In the genomic region with DNA sequence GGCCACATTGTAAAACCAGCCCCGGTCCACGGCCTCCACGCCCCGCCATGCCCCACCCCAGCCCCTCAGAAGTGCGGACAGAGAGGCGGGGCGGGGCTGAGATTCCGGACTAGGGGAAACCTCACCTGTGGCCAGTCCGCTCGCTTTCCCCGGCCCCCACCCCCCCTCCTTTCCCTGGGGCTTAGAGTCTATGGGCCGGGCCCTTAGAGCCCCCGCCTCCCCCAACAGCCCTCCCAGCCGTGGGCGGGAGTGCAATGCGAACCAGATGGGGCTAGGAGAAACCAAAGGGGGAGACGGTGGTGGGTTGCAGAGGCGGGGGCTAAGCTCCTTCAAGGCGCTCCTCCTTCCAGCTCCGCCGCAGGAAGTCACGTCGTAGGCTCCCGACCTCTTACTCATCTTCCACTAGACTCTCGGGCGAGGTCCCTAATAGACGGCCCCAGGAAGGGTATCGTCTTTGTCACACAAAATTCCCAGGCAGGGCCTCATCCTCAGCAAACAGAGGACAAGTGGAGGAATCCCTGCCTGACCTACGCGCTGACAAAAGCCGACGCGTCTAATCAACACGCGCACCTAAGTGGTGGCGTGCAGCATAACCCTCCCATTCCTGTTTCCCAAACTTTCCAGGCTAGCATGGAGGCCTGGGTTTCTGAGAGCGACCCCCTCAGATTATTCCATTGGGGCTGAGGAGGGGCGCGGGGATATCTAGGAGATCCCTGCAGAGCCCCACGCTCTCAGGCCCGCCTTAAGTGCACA, we compare ENCODE assay signal across 1 cellular context.
TF ChIP-seq lines count a peak whose summit lies in the region.

No MANE protein-coding gene starts in this region.

TF ChIP-seq in GM12878, 131 proteins besides CTCF, POLR2A, EP300 and RAD21 (continued from another document and continues in another):
- TF ChIP-seq, protein P1, sequence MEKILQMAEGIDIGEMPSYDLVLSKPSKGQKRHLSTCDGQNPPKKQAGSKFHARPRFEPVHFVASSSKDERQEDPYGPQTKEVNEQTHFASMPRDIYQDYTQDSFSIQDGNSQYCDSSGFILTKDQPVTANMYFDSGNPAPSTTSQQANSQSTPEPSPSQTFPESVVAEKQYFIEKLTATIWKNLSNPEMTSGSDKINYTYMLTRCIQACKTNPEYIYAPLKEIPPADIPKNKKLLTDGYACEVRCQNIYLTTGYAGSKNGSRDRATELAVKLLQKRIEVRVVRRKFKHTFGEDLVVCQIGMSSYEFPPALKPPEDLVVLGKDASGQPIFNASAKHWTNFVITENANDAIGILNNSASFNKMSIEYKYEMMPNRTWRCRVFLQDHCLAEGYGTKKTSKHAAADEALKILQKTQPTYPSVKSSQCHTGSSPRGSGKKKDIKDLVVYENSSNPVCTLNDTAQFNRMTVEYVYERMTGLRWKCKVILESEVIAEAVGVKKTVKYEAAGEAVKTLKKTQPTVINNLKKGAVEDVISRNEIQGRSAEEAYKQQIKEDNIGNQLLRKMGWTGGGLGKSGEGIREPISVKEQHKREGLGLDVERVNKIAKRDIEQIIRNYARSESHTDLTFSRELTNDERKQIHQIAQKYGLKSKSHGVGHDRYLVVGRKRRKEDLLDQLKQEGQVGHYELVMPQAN (conservative IDR thresholded peaks at IDR 0.05) = no peak
- TF ChIP-seq WRNIP1 (IDR thresholded peaks at IDR 0.05; ENCODE audit: borderline replicate concordance, low read depth, low read length) = no peak
- TF ChIP-seq, protein P2, sequence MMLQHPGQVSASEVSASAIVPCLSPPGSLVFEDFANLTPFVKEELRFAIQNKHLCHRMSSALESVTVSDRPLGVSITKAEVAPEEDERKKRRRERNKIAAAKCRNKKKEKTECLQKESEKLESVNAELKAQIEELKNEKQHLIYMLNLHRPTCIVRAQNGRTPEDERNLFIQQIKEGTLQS (IDR thresholded peaks at IDR 0.05; ENCODE audit: borderline replicate concordance, extremely low read depth, low read depth, low read length) = no peak
- TF ChIP-seq, protein P3, sequence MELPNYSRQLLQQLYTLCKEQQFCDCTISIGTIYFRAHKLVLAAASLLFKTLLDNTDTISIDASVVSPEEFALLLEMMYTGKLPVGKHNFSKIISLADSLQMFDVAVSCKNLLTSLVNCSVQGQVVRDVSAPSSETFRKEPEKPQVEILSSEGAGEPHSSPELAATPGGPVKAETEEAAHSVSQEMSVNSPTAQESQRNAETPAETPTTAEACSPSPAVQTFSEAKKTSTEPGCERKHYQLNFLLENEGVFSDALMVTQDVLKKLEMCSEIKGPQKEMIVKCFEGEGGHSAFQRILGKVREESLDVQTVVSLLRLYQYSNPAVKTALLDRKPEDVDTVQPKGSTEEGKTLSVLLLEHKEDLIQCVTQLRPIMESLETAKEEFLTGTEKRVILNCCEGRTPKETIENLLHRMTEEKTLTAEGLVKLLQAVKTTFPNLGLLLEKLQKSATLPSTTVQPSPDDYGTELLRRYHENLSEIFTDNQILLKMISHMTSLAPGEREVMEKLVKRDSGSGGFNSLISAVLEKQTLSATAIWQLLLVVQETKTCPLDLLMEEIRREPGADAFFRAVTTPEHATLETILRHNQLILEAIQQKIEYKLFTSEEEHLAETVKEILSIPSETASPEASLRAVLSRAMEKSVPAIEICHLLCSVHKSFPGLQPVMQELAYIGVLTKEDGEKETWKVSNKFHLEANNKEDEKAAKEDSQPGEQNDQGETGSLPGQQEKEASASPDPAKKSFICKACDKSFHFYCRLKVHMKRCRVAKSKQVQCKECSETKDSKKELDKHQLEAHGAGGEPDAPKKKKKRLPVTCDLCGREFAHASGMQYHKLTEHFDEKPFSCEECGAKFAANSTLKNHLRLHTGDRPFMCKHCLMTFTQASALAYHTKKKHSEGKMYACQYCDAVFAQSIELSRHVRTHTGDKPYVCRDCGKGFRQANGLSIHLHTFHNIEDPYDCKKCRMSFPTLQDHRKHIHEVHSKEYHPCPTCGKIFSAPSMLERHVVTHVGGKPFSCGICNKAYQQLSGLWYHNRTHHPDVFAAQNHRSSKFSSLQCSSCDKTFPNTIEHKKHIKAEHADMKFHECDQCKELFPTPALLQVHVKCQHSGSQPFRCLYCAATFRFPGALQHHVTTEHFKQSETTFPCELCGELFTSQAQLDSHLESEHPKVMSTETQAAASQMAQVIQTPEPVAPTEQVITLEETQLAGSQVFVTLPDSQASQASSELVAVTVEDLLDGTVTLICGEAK (IDR thresholded peaks at IDR 0.05; ENCODE audit: borderline replicate concordance) = peak; percentile 46; the same call in 1 of the 2 replicates
- TF ChIP-seq NRF1 (conservative IDR thresholded peaks at IDR 0.05; ENCODE audit: low read depth, low read length) = no peak
- no peak for TF ChIP-seq SUZ12 (IDR thresholded peaks at IDR 0.05; ENCODE audit: unreplicated experiment)
- TF ChIP-seq, protein P4, sequence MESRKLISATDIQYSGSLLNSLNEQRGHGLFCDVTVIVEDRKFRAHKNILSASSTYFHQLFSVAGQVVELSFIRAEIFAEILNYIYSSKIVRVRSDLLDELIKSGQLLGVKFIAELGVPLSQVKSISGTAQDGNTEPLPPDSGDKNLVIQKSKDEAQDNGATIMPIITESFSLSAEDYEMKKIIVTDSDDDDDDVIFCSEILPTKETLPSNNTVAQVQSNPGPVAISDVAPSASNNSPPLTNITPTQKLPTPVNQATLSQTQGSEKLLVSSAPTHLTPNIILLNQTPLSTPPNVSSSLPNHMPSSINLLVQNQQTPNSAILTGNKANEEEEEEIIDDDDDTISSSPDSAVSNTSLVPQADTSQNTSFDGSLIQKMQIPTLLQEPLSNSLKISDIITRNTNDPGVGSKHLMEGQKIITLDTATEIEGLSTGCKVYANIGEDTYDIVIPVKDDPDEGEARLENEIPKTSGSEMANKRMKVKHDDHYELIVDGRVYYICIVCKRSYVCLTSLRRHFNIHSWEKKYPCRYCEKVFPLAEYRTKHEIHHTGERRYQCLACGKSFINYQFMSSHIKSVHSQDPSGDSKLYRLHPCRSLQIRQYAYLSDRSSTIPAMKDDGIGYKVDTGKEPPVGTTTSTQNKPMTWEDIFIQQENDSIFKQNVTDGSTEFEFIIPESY (IDR thresholded peaks at IDR 0.05) = no peak
- peak; percentile 71; the same call in 1 of the 2 replicates for TF ChIP-seq DPF2 (IDR thresholded peaks at IDR 0.05)
- TF ChIP-seq RCOR1 (conservative IDR thresholded peaks at IDR 0.05; ENCODE audit: low read depth, low read length) = no peak
- no peak for TF ChIP-seq STAT1 (conservative IDR thresholded peaks at IDR 0.05)
- TF ChIP-seq RB1 (IDR thresholded peaks at IDR 0.05; ENCODE audit: borderline replicate concordance) = no peak
- no peak for TF ChIP-seq SRF (IDR thresholded peaks at IDR 0.05; ENCODE audit: low read depth in 2 of 2, low read length in 2 of 2)
- no peak; the same call in 1 of the 2 replicates for TF ChIP-seq CBFB (IDR thresholded peaks at IDR 0.05; ENCODE audit: low read depth)
- TF ChIP-seq SP1 (IDR thresholded peaks at IDR 0.05; ENCODE audit: low read depth, low read length) = no peak
- no peak for TF ChIP-seq ZSCAN29 (IDR thresholded peaks at IDR 0.05)
- no peak for TF ChIP-seq KAT2A (conservative IDR thresholded peaks at IDR 0.05; ENCODE audit: control insufficient read depth, low read depth, low read length)
- TF ChIP-seq TARDBP (IDR thresholded peaks at IDR 0.05; ENCODE audit: borderline replicate concordance) = peak; percentile 2; the same call in 1 of the 2 replicates
- TF ChIP-seq ZNF217 (IDR thresholded peaks at IDR 0.05) = no peak; the same call in 1 of the 2 replicates
- TF ChIP-seq, protein P5, sequence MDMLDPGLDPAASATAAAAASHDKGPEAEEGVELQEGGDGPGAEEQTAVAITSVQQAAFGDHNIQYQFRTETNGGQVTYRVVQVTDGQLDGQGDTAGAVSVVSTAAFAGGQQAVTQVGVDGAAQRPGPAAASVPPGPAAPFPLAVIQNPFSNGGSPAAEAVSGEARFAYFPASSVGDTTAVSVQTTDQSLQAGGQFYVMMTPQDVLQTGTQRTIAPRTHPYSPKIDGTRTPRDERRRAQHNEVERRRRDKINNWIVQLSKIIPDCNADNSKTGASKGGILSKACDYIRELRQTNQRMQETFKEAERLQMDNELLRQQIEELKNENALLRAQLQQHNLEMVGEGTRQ (IDR thresholded peaks at IDR 0.05; ENCODE audit: borderline replicate concordance, low read depth, low read length) = no peak
- no peak for TF ChIP-seq MYC (IDR thresholded peaks at IDR 0.05; ENCODE audit: insufficient read depth, insufficient read length, insufficient replicate concordance, low read length, severe bottlenecking)
- TF ChIP-seq RBBP5 (conservative IDR thresholded peaks at IDR 0.05) = no peak
- peak; percentile 38 for TF ChIP-seq ATF7 (IDR thresholded peaks at IDR 0.05; ENCODE audit: low read depth)
- 0 out of 2 replicates have a peak, but pooled peaks have one; percentile 18 for TF ChIP-seq BMI1 (IDR thresholded peaks at IDR 0.05; ENCODE audit: borderline replicate concordance)
- no peak for TF ChIP-seq CEBPB (IDR thresholded peaks at IDR 0.05; ENCODE audit: borderline replicate concordance in 1 of 2, low read depth in 2 of 2, low read length in 2 of 2)
- no peak for TF ChIP-seq ZNF24 (IDR thresholded peaks at IDR 0.05)
- TF ChIP-seq IKZF1 (conservative IDR thresholded peaks at IDR 0.05) = no peak; the same call in none of the 2 replicates
- TF ChIP-seq, protein P6, sequence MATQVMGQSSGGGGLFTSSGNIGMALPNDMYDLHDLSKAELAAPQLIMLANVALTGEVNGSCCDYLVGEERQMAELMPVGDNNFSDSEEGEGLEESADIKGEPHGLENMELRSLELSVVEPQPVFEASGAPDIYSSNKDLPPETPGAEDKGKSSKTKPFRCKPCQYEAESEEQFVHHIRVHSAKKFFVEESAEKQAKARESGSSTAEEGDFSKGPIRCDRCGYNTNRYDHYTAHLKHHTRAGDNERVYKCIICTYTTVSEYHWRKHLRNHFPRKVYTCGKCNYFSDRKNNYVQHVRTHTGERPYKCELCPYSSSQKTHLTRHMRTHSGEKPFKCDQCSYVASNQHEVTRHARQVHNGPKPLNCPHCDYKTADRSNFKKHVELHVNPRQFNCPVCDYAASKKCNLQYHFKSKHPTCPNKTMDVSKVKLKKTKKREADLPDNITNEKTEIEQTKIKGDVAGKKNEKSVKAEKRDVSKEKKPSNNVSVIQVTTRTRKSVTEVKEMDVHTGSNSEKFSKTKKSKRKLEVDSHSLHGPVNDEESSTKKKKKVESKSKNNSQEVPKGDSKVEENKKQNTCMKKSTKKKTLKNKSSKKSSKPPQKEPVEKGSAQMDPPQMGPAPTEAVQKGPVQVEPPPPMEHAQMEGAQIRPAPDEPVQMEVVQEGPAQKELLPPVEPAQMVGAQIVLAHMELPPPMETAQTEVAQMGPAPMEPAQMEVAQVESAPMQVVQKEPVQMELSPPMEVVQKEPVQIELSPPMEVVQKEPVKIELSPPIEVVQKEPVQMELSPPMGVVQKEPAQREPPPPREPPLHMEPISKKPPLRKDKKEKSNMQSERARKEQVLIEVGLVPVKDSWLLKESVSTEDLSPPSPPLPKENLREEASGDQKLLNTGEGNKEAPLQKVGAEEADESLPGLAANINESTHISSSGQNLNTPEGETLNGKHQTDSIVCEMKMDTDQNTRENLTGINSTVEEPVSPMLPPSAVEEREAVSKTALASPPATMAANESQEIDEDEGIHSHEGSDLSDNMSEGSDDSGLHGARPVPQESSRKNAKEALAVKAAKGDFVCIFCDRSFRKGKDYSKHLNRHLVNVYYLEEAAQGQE (IDR thresholded peaks at IDR 0.05; ENCODE audit: low read depth, low read length) = no peak
- TF ChIP-seq, protein P7, sequence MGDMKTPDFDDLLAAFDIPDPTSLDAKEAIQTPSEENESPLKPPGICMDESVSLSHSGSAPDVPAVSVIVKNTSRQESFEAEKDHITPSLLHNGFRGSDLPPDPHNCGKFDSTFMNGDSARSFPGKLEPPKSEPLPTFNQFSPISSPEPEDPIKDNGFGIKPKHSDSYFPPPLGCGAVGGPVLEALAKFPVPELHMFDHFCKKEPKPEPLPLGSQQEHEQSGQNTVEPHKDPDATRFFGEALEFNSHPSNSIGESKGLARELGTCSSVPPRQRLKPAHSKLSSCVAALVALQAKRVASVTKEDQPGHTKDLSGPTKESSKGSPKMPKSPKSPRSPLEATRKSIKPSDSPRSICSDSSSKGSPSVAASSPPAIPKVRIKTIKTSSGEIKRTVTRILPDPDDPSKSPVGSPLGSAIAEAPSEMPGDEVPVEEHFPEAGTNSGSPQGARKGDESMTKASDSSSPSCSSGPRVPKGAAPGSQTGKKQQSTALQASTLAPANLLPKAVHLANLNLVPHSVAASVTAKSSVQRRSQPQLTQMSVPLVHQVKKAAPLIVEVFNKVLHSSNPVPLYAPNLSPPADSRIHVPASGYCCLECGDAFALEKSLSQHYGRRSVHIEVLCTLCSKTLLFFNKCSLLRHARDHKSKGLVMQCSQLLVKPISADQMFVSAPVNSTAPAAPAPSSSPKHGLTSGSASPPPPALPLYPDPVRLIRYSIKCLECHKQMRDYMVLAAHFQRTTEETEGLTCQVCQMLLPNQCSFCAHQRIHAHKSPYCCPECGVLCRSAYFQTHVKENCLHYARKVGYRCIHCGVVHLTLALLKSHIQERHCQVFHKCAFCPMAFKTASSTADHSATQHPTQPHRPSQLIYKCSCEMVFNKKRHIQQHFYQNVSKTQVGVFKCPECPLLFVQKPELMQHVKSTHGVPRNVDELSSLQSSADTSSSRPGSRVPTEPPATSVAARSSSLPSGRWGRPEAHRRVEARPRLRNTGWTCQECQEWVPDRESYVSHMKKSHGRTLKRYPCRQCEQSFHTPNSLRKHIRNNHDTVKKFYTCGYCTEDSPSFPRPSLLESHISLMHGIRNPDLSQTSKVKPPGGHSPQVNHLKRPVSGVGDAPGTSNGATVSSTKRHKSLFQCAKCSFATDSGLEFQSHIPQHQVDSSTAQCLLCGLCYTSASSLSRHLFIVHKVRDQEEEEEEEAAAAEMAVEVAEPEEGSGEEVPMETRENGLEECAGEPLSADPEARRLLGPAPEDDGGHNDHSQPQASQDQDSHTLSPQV (IDR thresholded peaks at IDR 0.05) = no peak
- peak; percentile 12; the same call in 1 of the 2 replicates for TF ChIP-seq MXI1 (IDR thresholded peaks at IDR 0.05; ENCODE audit: low read depth, low read length)
- TF ChIP-seq SMAD1 (IDR thresholded peaks at IDR 0.05; ENCODE audit: low read depth, partially characterized antibody) = peak; percentile 53
- TF ChIP-seq, protein P8, sequence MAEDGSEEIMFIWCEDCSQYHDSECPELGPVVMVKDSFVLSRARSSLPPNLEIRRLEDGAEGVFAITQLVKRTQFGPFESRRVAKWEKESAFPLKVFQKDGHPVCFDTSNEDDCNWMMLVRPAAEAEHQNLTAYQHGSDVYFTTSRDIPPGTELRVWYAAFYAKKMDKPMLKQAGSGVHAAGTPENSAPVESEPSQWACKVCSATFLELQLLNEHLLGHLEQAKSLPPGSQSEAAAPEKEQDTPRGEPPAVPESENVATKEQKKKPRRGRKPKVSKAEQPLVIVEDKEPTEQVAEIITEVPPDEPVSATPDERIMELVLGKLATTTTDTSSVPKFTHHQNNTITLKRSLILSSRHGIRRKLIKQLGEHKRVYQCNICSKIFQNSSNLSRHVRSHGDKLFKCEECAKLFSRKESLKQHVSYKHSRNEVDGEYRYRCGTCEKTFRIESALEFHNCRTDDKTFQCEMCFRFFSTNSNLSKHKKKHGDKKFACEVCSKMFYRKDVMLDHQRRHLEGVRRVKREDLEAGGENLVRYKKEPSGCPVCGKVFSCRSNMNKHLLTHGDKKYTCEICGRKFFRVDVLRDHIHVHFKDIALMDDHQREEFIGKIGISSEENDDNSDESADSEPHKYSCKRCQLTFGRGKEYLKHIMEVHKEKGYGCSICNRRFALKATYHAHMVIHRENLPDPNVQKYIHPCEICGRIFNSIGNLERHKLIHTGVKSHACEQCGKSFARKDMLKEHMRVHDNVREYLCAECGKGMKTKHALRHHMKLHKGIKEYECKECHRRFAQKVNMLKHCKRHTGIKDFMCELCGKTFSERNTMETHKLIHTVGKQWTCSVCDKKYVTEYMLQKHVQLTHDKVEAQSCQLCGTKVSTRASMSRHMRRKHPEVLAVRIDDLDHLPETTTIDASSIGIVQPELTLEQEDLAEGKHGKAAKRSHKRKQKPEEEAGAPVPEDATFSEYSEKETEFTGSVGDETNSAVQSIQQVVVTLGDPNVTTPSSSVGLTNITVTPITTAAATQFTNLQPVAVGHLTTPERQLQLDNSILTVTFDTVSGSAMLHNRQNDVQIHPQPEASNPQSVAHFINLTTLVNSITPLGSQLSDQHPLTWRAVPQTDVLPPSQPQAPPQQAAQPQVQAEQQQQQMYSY (CRISPR knock-in tag; IDR thresholded peaks at IDR 0.05) = no peak
- TF ChIP-seq POLR2AphosphoS2 (IDR thresholded peaks at IDR 0.05; ENCODE audit: low read depth, low read length) = no peak; the same call in 1 of the 2 replicates
